9 cellular contexts compared by ENCODE assay signal in the genomic region with DNA sequence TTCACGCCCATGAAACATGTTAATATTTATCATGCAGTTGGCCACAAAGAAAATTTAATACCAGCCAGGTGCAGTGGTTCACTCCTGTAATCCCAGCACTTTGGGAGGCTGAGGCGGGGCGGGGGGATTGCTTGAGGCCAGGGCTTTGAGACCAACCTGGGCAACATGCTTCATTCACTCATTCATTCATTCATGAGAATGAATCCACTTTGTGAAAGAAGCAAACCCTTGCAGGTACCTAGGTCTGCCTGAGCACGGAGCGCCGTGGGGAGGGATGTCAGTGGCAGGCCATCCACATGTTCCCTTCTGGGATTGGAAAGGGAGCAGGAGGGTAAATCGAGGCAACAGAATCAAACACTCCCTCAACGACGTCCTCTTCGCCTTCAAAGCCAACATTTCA. TPM values are rescaled to one million over a fixed set of nuclear protein-coding genes. Genes with fewer than 3 reads are reported as not detected.
DNase-seq lines count a peak whose midpoint lies in the region; ATAC-seq, FAIRE-seq and TF ChIP-seq lines count a peak whose summit lies in the region.
"Had no signal": no experiment of that assay in that cellular context is flagged by ENCODE, and none has a peak within 500 bp of the region (broad histone marks: within the 10 kb centered on the region; RNA-seq: fewer than 3 reads in every experiment).

No MANE protein-coding gene starts in this region.

- peak in 1 of 5 donors; percentile 26 for DNase-seq in heart left ventricle
- DNase-seq in left cardiac atrium, result no peak
- no peak for DNase-seq in astrocyte (ENCODE audit: low read depth)
- no peak for DNase-seq in type B pancreatic cell (ENCODE audit: extremely low spot score, unreplicated experiment)
- DNase-seq in ACHN, result no peak

- H3K4me1 Mint-ChIP-seq in astrocyte (ENCODE audit: low read depth, unreplicated experiment), result peaks cover 48% of the 10 kb centered on the region
- peaks cover 64% of the 10 kb centered on the region for H3K4me1 Mint-ChIP-seq in type B pancreatic cell (ENCODE audit: unreplicated experiment)

- H4K20me1 ChIP-seq in astrocyte (ENCODE audit: insufficient read depth, low read length), result peaks cover 86% of the 10 kb centered on the region

- H3K36me3 Mint-ChIP-seq in astrocyte (ENCODE audit: low read depth, unreplicated experiment) (peaks cover 5% of the 10 kb centered on the region), type B pancreatic cell (peaks cover 14% of the 10 kb centered on the region)

- H2AFZ ChIP-seq in astrocyte (ENCODE audit: low read depth, low read length), result no peak overlapping the region

- in situ Hi-C loops in ACHN (cut with HindIII; ENCODE audit: low pct_ligation_motif_present, low pct_unique_long_range_greater_than_20kb, low sequenced_read_pairs), result no loop called here

- H3K27ac ChIP-seq in heart left ventricle (peak overlapping the region; percentile 96 to 100 (median 99)), astrocyte (ENCODE audit: low read depth, low read length) (no peak overlapping the region), muscle layer of duodenum (ENCODE audit: low read length) (peak overlapping the region; percentile 99)

- H3K36me3 ChIP-seq in heart left ventricle (no peaks in the 10 kb centered on the region), astrocyte (ENCODE audit: insufficient read depth, low read length) (no peaks in the 10 kb centered on the region), muscle layer of duodenum (ENCODE audit: control insufficient read depth in 1 of 2, insufficient read depth in 2 of 2, low read length in 2 of 2) (peaks cover 0 to 3% of the 10 kb centered on the region in 2 donors)
- H3K36me3 ChIP-seq: prostate gland had no signal

- H3K4me1 ChIP-seq in heart left ventricle (peaks cover 29 to 90% (median 84%) of the 10 kb centered on the region in 12 donors), astrocyte (ENCODE audit: insufficient read depth, low read length) (peaks cover 40% of the 10 kb centered on the region), muscle layer of duodenum (ENCODE audit: control insufficient read depth in 1 of 2, insufficient read depth in 2 of 2, low read length in 2 of 2) (peaks cover 53 to 76% of the 10 kb centered on the region in 2 donors)

- H3K27ac Mint-ChIP-seq in astrocyte (ENCODE audit: unreplicated experiment) (peak overlapping the region; percentile 59), type B pancreatic cell (peak overlapping the region; percentile 100)

- intact Hi-C loops in heart left ventricle (cut with DNase I), result loop anchor here in 8 of 10 donors (2.0 to 10.0 kb wide), 5 partner anchors 34 to 126 kb away; a partner anchor contains a TSS
- intact Hi-C loops in left cardiac atrium (cut with DNase I), result loop anchor here in 1 of 2 donors (5.0 kb wide), 1 partner anchor 43 kb away; no protein-coding TSS in a partner anchor

- peaks cover 2% of the 10 kb centered on the region for H3K9me3 Mint-ChIP-seq in astrocyte (ENCODE audit: unreplicated experiment)
- H3K9me3 Mint-ChIP-seq in type B pancreatic cell, result no peaks in the 10 kb centered on the region

- H3K27me3 ChIP-seq in heart left ventricle, result no peaks in the 10 kb centered on the region
- H3K27me3 ChIP-seq in astrocyte (ENCODE audit: insufficient read depth, low read length), result no peaks in the 10 kb centered on the region
- no peaks in the 10 kb centered on the region for H3K27me3 ChIP-seq in muscle layer of duodenum (ENCODE audit: low read depth, low read length)

- H3K4me3 ChIP-seq in heart left ventricle (peak overlapping the region; percentile 0 to 98 (median 14)), astrocyte (ENCODE audit: insufficient read depth, low read depth, low read length) (no peak overlapping the region), muscle layer of duodenum (ENCODE audit: low read depth in 1 of 2, low read length in 2 of 2) (no peak overlapping the region)
- H3K4me3 ChIP-seq: prostate gland had no signal

- 65 to 87% (median 84%) methylated on average over 10 of the region's 10 CpGs for WGBS in heart left ventricle, 4 donors

- H3K4me3 Mint-ChIP-seq in astrocyte (ENCODE audit: unreplicated experiment) (no peak overlapping the region), type B pancreatic cell (peak overlapping the region; percentile 97)

- FAIRE-seq in astrocyte (lab: Jason Lieb, UNC), result no peak

- no peaks in the 10 kb centered on the region for H3K27me3 Mint-ChIP-seq in astrocyte (ENCODE audit: low read depth, unreplicated experiment)
- H3K27me3 Mint-ChIP-seq in type B pancreatic cell, result peaks cover 3% of the 10 kb centered on the region

- TF ChIP-seq CTCF in heart left ventricle (IDR thresholded peaks at IDR 0.05), result no peak
- no peak for TF ChIP-seq CTCF in astrocyte (IDR thresholded peaks at IDR 0.05; ENCODE audit: insufficient read depth, low read depth, low read length)
- TF ChIP-seq CTCF in type B pancreatic cell (conservative IDR thresholded peaks at IDR 0.05), result no peak

- ATAC-seq in heart left ventricle (no peak), left cardiac atrium (no peak), GM18517 (IDR thresholded peaks at IDR 0.05; ENCODE audit: unreplicated experiment) (no peak), GM19395 (IDR thresholded peaks at IDR 0.05; ENCODE audit: unreplicated experiment) (no peak)

- H3K9me3 ChIP-seq in heart left ventricle (no peaks in the 10 kb centered on the region), astrocyte (ENCODE audit: insufficient read depth, low read depth, low read length) (no peaks in the 10 kb centered on the region), muscle layer of duodenum (ENCODE audit: control insufficient read depth in 1 of 2, low read length in 2 of 2) (no peaks in the 10 kb centered on the region)
- H3K9me3 ChIP-seq: prostate gland had no signal

- H3K79me2 ChIP-seq in astrocyte (ENCODE audit: insufficient read depth, low read length), result peaks cover 99% of the 10 kb centered on the region

- H3K9ac ChIP-seq in astrocyte (ENCODE audit: low read length), result no peak overlapping the region

- no peak for TF ChIP-seq POLR2A in heart left ventricle (IDR thresholded peaks at IDR 0.05)

- no peak overlapping the region for H3K4me2 ChIP-seq in astrocyte (ENCODE audit: low read length)

RNA-seq across cellular contexts. Expression of a gene that starts 4.7 kb away (rescaled TPM):
- total RNA-seq in heart left ventricle (100 to 1,000 TPM; 281 to 440 (median 368) TPM), left cardiac atrium (100 to 1,000 TPM; 327 to 413 TPM), astrocyte (102 and 122 TPM in 2 replicates), type B pancreatic cell (ENCODE audit: low replicate concordance) (122 and 248 TPM in 2 replicates)
- 100 to 1,000 TPM; 152 to 487 TPM for polyA plus RNA-seq in heart left ventricle

Comparison
In these comparisons a context has a peak if more than half of its experiments do, and no peak if none do; other contexts are left out.
1. H3K4me3 ChIP-seq: peak in heart left ventricle (12 of 12); none in astrocyte (single experiment) and muscle layer of duodenum (0 of 2).